ENCODE assay signal across 1 cellular context in genomic region chr10:22693371-22693784, GRCh38.
TF ChIP-seq lines count a peak whose summit lies in the region.

No MANE protein-coding gene starts in this region.

TF ChIP-seq in K562, 482 proteins besides CTCF, POLR2A, EP300 and RAD21 (continued from another document):
- TF ChIP-seq MAFF (IDR thresholded peaks at IDR 0.05; ENCODE audit: low read length) (peak; percentile 25; the same call in 1 of the 2 replicates), TCF3 (CRISPR knock-in tag; IDR thresholded peaks at IDR 0.05) (peak; percentile 59), TFAM (CRISPR knock-in tag; conservative IDR thresholded peaks at IDR 0.05) (no peak), ESRRA (IDR thresholded peaks at IDR 0.05; ENCODE audit: borderline replicate concordance, low read depth) (peak; percentile 39), SMARCC2 (IDR thresholded peaks at IDR 0.05; ENCODE audit: low read depth) (peak; percentile 64; the same call in 1 of the 2 replicates), L3MBTL2 (IDR thresholded peaks at IDR 0.05) (0 out of 2 replicates have a peak, but pooled peaks have one; percentile 30), KLF16 (IDR thresholded peaks at IDR 0.05) (0 out of 2 replicates have a peak, but pooled peaks have one; percentile 9), TAL1 (IDR thresholded peaks at IDR 0.05) (peak; percentile 16; the same call in 1 of the 2 replicates), USF2 (CRISPR knock-in tag; IDR thresholded peaks at IDR 0.05) (no peak), CBFA2T3 (IDR thresholded peaks at IDR 0.05) (peak; percentile 67), CCNT2 (IDR thresholded peaks at IDR 0.05; ENCODE audit: borderline replicate concordance, extremely low read depth, insufficient read length, low read depth, low read length) (peak; percentile 19), ELF1 (tag; IDR thresholded peaks at IDR 0.05) (no peak), C11orf30 (IDR thresholded peaks at IDR 0.05; ENCODE audit: low read depth) (peak; percentile 59), SMARCE1 (IDR thresholded peaks at IDR 0.05) (peak; percentile 86), NFE2 (IDR thresholded peaks at IDR 0.05; ENCODE audit: low read depth) (peak; percentile 86), RBBP5 (IDR thresholded peaks at IDR 0.05; ENCODE audit: borderline replicate concordance, insufficient read depth, low read length, poor library complexity, severe bottlenecking) (peak; percentile 36), ARID3A (IDR thresholded peaks at IDR 0.05; ENCODE audit: borderline replicate concordance, low read depth, low read length) (peak; percentile 55; the same call in 1 of the 2 replicates), BCOR (IDR thresholded peaks at IDR 0.05) (no peak), ATF7 (IDR thresholded peaks at IDR 0.05) (peak; percentile 35; the same call in 1 of the 2 replicates), CBX2 (IDR thresholded peaks at IDR 0.05; ENCODE audit: insufficient read depth, low read length, poor library complexity, severe bottlenecking) (no peak), HMBOX1 (IDR thresholded peaks at IDR 0.05) (peak; percentile 98), TEAD2 (tag; IDR thresholded peaks at IDR 0.05) (peak; percentile 22; the same call in 1 of the 2 replicates), NR2C2 (CRISPR knock-in tag; IDR thresholded peaks at IDR 0.05) (no peak), NR2C2 (tag; IDR thresholded peaks at IDR 0.05) (peak; percentile 70), DPF2 (IDR thresholded peaks at IDR 0.05) (peak; percentile 89), SMARCA4 (IDR thresholded peaks at IDR 0.05) (peak; percentile 81), ATF3 (IDR thresholded peaks at IDR 0.05) (peak; percentile 82), ATF3 (CRISPR knock-in tag; conservative IDR thresholded peaks at IDR 0.05) (no peak), CBFA2T2 (conservative IDR thresholded peaks at IDR 0.05) (peak; percentile 56), UBTF (IDR thresholded peaks at IDR 0.05; ENCODE audit: borderline replicate concordance in 1 of 2, low read depth in 2 of 2, low read length in 2 of 2) (0 out of 4 replicates have a peak, but pooled peaks of 1 of the 2 experiments have one; percentile 28), RNF2 (IDR thresholded peaks at IDR 0.05) (no peak), JUN (IDR thresholded peaks at IDR 0.05; ENCODE audit: borderline replicate concordance, low read depth, low read length) (peak; percentile 75), JUN (CRISPR knock-in tag; IDR thresholded peaks at IDR 0.05; ENCODE audit: borderline replicate concordance) (no peak), ID3 (CRISPR knock-in tag; IDR thresholded peaks at IDR 0.05) (no peak), ID3 (tag; IDR thresholded peaks at IDR 0.05) (peak; percentile 50; the same call in 1 of the 2 replicates), ZNF668 (CRISPR knock-in tag; IDR thresholded peaks at IDR 0.05) (no peak), TEAD4 (IDR thresholded peaks at IDR 0.05; ENCODE audit: low read length) (peak; percentile 45; the same call in 1 of the 2 replicates), TEAD4 (CRISPR knock-in tag; IDR thresholded peaks at IDR 0.05; ENCODE audit: borderline replicate concordance) (no peak), MAFG (tag; conservative IDR thresholded peaks at IDR 0.05) (peak; percentile 53), ARID1B (IDR thresholded peaks at IDR 0.05) (peak; percentile 78), HMGXB4 (CRISPR knock-in tag; IDR thresholded peaks at IDR 0.05) (no peak), NR2C1 (IDR thresholded peaks at IDR 0.05) (no peak), NR2C1 (tag; IDR thresholded peaks at IDR 0.05) (0 out of 2 replicates have a peak, but pooled peaks have one; percentile 22), SP2 (IDR thresholded peaks at IDR 0.05; ENCODE audit: extremely low read depth, low read depth, low read length, poor library complexity, severe bottlenecking) (no peak), ZNF324 (CRISPR knock-in tag; IDR thresholded peaks at IDR 0.05) (0 out of 2 replicates have a peak, but pooled peaks have one; percentile 3), GATA2 (CRISPR knock-in tag; IDR thresholded peaks at IDR 0.05) (peak; percentile 67), ZNF395 (CRISPR knock-in tag; IDR thresholded peaks at IDR 0.05) (peak; percentile 37; the same call in 1 of the 2 replicates), NUFIP1 (IDR thresholded peaks at IDR 0.05; ENCODE audit: partially characterized antibody) (no peak), JUND (IDR thresholded peaks at IDR 0.05; ENCODE audit: borderline replicate concordance, low read depth, low read length) (peak; percentile 94), JUND (tag; IDR thresholded peaks at IDR 0.05; ENCODE audit: borderline replicate concordance, low read depth, low read length) (peak; percentile 90; the same call in 2 of the 3 replicates)
